ENCODE assay signal across 8 cellular contexts in the genomic region with DNA sequence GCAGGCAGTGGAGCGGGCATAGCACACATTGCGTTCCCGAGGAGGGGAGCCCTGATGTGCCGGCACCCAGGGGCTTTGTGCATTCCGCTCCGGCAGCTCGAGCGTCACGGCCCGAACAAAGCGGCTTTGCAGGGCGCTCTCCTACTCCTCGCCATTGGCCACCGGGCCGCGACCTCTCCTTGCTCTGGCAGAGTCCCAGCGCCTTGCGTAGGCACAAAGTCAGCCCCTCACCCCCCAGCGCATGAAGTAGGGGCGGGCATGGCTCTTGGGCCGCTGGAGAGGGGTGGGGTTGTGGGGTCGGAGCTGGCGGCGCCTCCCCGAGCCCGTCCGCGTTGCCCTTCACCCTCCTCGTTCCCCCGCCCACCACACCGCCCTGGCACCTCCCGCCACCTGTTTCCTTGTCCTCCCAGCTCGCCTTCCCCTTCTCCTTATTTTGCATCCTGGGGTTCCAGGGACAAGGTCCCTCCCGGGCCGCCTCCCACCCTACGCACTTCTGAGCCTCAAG. TPM values are rescaled to one million over a fixed set of nuclear protein-coding genes. Genes with fewer than 3 reads are reported as not detected.
DNase-seq lines count a peak whose midpoint lies in the region; ATAC-seq, FAIRE-seq and TF ChIP-seq lines count a peak whose summit lies in the region.

No MANE protein-coding gene starts in this region.

- no peaks in the 10 kb centered on the region for H3K9me3 ChIP-seq in kidney (ENCODE audit: control insufficient read depth in 1 of 2, low read length in 2 of 2)
- no peaks in the 10 kb centered on the region for H3K9me3 ChIP-seq in spleen

- no peak for TF ChIP-seq CTCF in AG10803 (conservative IDR thresholded peaks at IDR 0.05; ENCODE audit: low read length)
- TF ChIP-seq CTCF in bronchial epithelial cell (IDR thresholded peaks at IDR 0.05; ENCODE audit: insufficient read depth, low read length, severe bottlenecking): no peak
- no peak for TF ChIP-seq CTCF in kidney (IDR thresholded peaks at IDR 0.05; ENCODE audit: borderline replicate concordance, extremely low read depth, insufficient read depth)
- no peak for TF ChIP-seq CTCF in spleen (IDR thresholded peaks at IDR 0.05 in 8 of 11, conservative IDR thresholded peaks at IDR 0.05 in 3 of 11)

- H3K36me3 ChIP-seq in bronchial epithelial cell (ENCODE audit: control insufficient read depth, insufficient read depth, low read length): no peaks in the 10 kb centered on the region
- no peaks in the 10 kb centered on the region for H3K36me3 ChIP-seq in kidney (ENCODE audit: control insufficient read depth in 1 of 2, insufficient read depth in 2 of 2, low read length in 2 of 2)
- peaks cover 0 to 21% (median 0%) of the 10 kb centered on the region in 6 donors for H3K36me3 ChIP-seq in spleen

- 0 to 1% (median 1%) methylated on average over 20 to 36 of the region's 36 CpGs for WGBS in spleen, 5 donors

- FAIRE-seq in bronchial epithelial cell (lab: Jason Lieb, UNC): no peak
- no peak for FAIRE-seq in kidney (lab: Jason Lieb, UNC)

- no peak for TF ChIP-seq POLR2A in spleen (IDR thresholded peaks at IDR 0.05)

- intact Hi-C loops in kidney (cut with DNase I): no loop called here
- intact Hi-C loops in spleen (cut with DNase I; ENCODE audit: low total_unique reads): loop anchor here (5.0 kb wide), 1 partner anchor 108 kb away; no protein-coding TSS in a partner anchor

- H3K27me3 ChIP-seq in bronchial epithelial cell (ENCODE audit: control insufficient read depth, insufficient read depth, low read length) (peaks cover 2% of the 10 kb centered on the region), spleen (replicated peaks in 1 of 7) (no peaks in the 10 kb centered on the region)

- H3K9ac ChIP-seq in kidney (ENCODE audit: low read length in 2 of 2): peak overlapping the region; percentile 55 to 81

- peak; percentile 2 for ATAC-seq in HG03039 (IDR thresholded peaks at IDR 0.05; ENCODE audit: unreplicated experiment)

- H3K4me3 ChIP-seq in AG10803 (ENCODE audit: low read length) (peak overlapping the region; percentile 73), bronchial epithelial cell (ENCODE audit: low read depth, low read length) (peak overlapping the region; percentile 49), kidney (ENCODE audit: low read length in 2 of 2) (peak overlapping the region; percentile 32 to 63), spleen (peak overlapping the region; percentile 64 to 98 (median 90))

- DNase-seq in AG10803 (ENCODE audit: low read depth) (no peak), T-helper 22 cell (ENCODE audit: low read depth) (peak; percentile 45), bronchial epithelial cell (ENCODE audit: low read depth) (no peak), kidney (peak; percentile 91), spleen (peak; percentile 89), T1000 (lab: John Stamatoyannopoulos, UW) (no peak), NK-92 (lab: John Stamatoyannopoulos, UW; ENCODE audit: unreplicated experiment) (no peak)

- H3K4me1 ChIP-seq in kidney (ENCODE audit: control insufficient read depth in 1 of 2, insufficient read depth in 1 of 2, low read depth in 1 of 2, low read length in 2 of 2) (peaks cover 27 to 28% of the 10 kb centered on the region in 2 donors), spleen (peaks cover 12 to 52% (median 29%) of the 10 kb centered on the region in 6 donors)

- H3K27ac ChIP-seq in kidney (ENCODE audit: low read depth in 2 of 2, low read length in 2 of 2): peak overlapping the region; percentile 95 to 97
- H3K27ac ChIP-seq in spleen: peak overlapping the region; percentile 63 to 85 (median 81)

RNA-seq across cellular contexts. Expression of a gene that starts 0.8 kb away (rescaled TPM):
- 7.6 and 10.5 TPM in 2 replicates for total RNA-seq in bronchial epithelial cell
- total RNA-seq in kidney: 36.8 TPM
- polyA plus RNA-seq in kidney (ENCODE audit: insufficient read depth, low read depth, low replicate concordance): 15.8 TPM
- total RNA-seq in spleen: 10 to 100 TPM; 21.2 to 40.9 (median 24.8) TPM
- polyA plus RNA-seq in spleen: 1 to 10 TPM; 2.0 to 5.8 (median 2.4) TPM

Comparison
In these comparisons a context has a peak if more than half of its experiments do, and no peak if none do; other contexts are left out.
1. DNase-seq: peak in T-helper 22 cell (single experiment), kidney (single experiment) and spleen (single experiment); none in AG10803 (single experiment), bronchial epithelial cell (single experiment), T1000 (single experiment) and NK-92 (single experiment).
2. Peak in every context shown above with its lines, with median percentiles within 50 percentile points of each other: H3K4me3 ChIP-seq.